22 cellular contexts compared by ENCODE assay signal in the genomic region with DNA sequence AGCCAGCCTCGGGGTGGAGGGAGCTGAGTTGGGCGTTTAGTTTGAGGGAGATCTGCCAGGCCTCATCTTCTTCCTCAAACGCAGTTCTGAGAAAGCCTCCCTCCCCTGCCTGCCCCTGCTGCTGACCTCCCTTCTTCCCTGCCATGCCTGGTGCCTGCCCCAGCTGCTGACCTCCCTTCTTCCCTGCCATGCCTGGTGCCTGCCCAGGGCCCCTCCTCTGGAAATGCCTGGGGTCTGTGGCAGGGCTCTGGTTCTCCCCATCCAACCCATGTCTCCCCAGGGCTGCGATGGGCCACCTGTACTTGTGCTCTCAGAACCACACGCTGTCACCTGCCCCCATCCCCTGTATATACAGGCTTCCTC.
DNase-seq lines count a peak whose midpoint lies in the region; ATAC-seq and TF ChIP-seq lines count a peak whose summit lies in the region.
"Had no signal": no experiment of that assay in that cellular context is flagged by ENCODE, and none has a peak within 500 bp of the region (broad histone marks: within the 10 kb centered on the region; RNA-seq: fewer than 3 reads in every experiment).

No MANE protein-coding gene starts in this region.

- no peak overlapping the region for H3K4ac ChIP-seq in mesendoderm (ENCODE audit: low read depth, low read length)

- intact Hi-C loops in heart right ventricle (cut with DNase I) (no loop called here), left ventricle myocardium inferior (cut with micrococcal nuclease) (no loop called here), left cardiac atrium (cut with DNase I) (no loop called here)

- no peak overlapping the region for H3K18ac ChIP-seq in mesendoderm (ENCODE audit: low read length)

- no peak overlapping the region for H2BK120ac ChIP-seq in mesendoderm (ENCODE audit: low read depth, low read length)

- no peak overlapping the region for H4K5ac ChIP-seq in mesendoderm (ENCODE audit: low read length)

- H3K9me3 ChIP-seq in heart right ventricle (peaks cover 0 to 3% (median 0%) of the 10 kb centered on the region in 11 donors), left ventricle myocardium inferior (replicated peaks) (no peaks in the 10 kb centered on the region), OCI-LY3 (ENCODE audit: insufficient read depth, low read length) (no peaks in the 10 kb centered on the region)
- H3K9me3 ChIP-seq: adrenal gland, uterus had no signal

- no peaks in the 10 kb centered on the region for H4K20me1 ChIP-seq in OCI-LY3 (ENCODE audit: insufficient read depth, low read length)

- H3K27ac ChIP-seq in heart right ventricle, result peak overlapping the region in 3 of 10 donors; percentile 35 to 87 (median 56)
- H3K27ac ChIP-seq in left ventricle myocardium inferior (replicated peaks), result no peak overlapping the region
- peak overlapping the region; percentile 48; the same call in 1 of the 2 replicates for H3K27ac ChIP-seq in OCI-LY3 (ENCODE audit: low read length)
- H3K27ac ChIP-seq in mesendoderm (ENCODE audit: low read depth, low read length), result no peak overlapping the region
- H3K27ac ChIP-seq: adrenal gland, epithelial cell of prostate, KMS-11, uterus had no signal

- ATAC-seq in heart right ventricle (peak in 7 of 8 donors; percentile 19 to 57 (median 34)), left cardiac atrium (peak; percentile 40 to 64)

- no peaks in the 10 kb centered on the region for H3K27me3 ChIP-seq in heart right ventricle
- peaks cover 5% of the 10 kb centered on the region for H3K27me3 ChIP-seq in left ventricle myocardium inferior (ENCODE audit: low read depth)
- no peaks in the 10 kb centered on the region for H3K27me3 ChIP-seq in OCI-LY3 (ENCODE audit: low read depth, low read length)
- H3K27me3 ChIP-seq in mesendoderm (ENCODE audit: insufficient read depth, low read length, poor library complexity), result no peaks in the 10 kb centered on the region
- H3K27me3 ChIP-seq: adrenal gland, dorsolateral prefrontal cortex, uterus had no signal

- no peak overlapping the region for H3K23ac ChIP-seq in mesendoderm (ENCODE audit: low read length)

- peak overlapping the region; percentile 60 for H3K4me2 ChIP-seq in OCI-LY3 (ENCODE audit: low read length)
- no peak overlapping the region for H3K4me2 ChIP-seq in mesendoderm (ENCODE audit: low read length)
- H3K4me2 ChIP-seq: KMS-11 had no signal

- H4K8ac ChIP-seq in mesendoderm (ENCODE audit: low read depth, low read length), result no peak overlapping the region

- H3K4me3 ChIP-seq in heart right ventricle (no peak overlapping the region), left ventricle myocardium inferior (no peak overlapping the region), OCI-LY3 (ENCODE audit: low read length) (no peak overlapping the region), mesendoderm (ENCODE audit: low read length) (no peak overlapping the region)
- H3K4me3 ChIP-seq: adrenal gland, dorsolateral prefrontal cortex, uterus had no signal

- H3K79me2 ChIP-seq in OCI-LY3 (ENCODE audit: low read length) (no peaks in the 10 kb centered on the region), mesendoderm (ENCODE audit: control insufficient read depth, insufficient read depth, low read length) (no peaks in the 10 kb centered on the region)

- no peak overlapping the region for H2BK5ac ChIP-seq in mesendoderm (ENCODE audit: low read length)

- no peak for DNase-seq in heart right ventricle
- no peak for DNase-seq in left ventricle myocardium inferior
- no peak for DNase-seq in left cardiac atrium
- DNase-seq in stimulated activated CD4-positive, alpha-beta T cell treated with anti-CD3 and anti-CD28 coated beads, Interleukin-15, amount 100 ng/mL, for 24 hours, result no peak
- DNase-seq in mesendoderm, result no peak
- no peak for DNase-seq in HCEC 1CT
- no peak for DNase-seq in activated T-cell treated with anti-CD3 and anti-CD28 coated beads, Interleukin-2, amount 50 U/mL, for 48 hours
- DNase-seq: ACHN; activated CD4-positive, alpha-beta T cell treated with anti-CD3 and anti-CD28 coated beads, Interleukin-2, amount 10 ng/mL, durations not matched to agents 7 days and 5 days; activated CD8-positive, alpha-beta memory T cell treated with anti-CD3 and anti-CD28 coated beads, Interleukin-2, amount 50 U/mL, for 4 hours; activated gamma-delta T cell; CD4-positive, alpha-beta memory T cell; NCI-H1417; NCI-H526; nephron progenitor cell; SW 1271; uterus had no signal

- H2BK15ac ChIP-seq in mesendoderm (replicated peaks; ENCODE audit: low read depth), result no peak overlapping the region

- H3K9ac ChIP-seq in OCI-LY3 (ENCODE audit: low read length) (peak overlapping the region; percentile 7; the same call in 1 of the 2 replicates), mesendoderm (ENCODE audit: low read length) (no peak overlapping the region)
- H3K9ac ChIP-seq: KMS-11 had no signal

- no peaks in the 10 kb centered on the region for H3K36me3 ChIP-seq in heart right ventricle
- no peaks in the 10 kb centered on the region for H3K36me3 ChIP-seq in left ventricle myocardium inferior
- no peaks in the 10 kb centered on the region for H3K36me3 ChIP-seq in OCI-LY3 (replicated peaks; ENCODE audit: low read depth, low read length)
- no peaks in the 10 kb centered on the region for H3K36me3 ChIP-seq in mesendoderm (ENCODE audit: control insufficient read depth, insufficient read depth, low read length)
- H3K36me3 ChIP-seq: adrenal gland, uterus had no signal

- H2AK5ac ChIP-seq in mesendoderm (ENCODE audit: low read length), result no peak overlapping the region

- no peaks in the 10 kb centered on the region for H3K79me1 ChIP-seq in mesendoderm (ENCODE audit: low read length)

- no peak overlapping the region for H3K56ac ChIP-seq in mesendoderm (ENCODE audit: low read length)

- 79 to 85% methylated on average over 5 of the region's 5 CpGs for WGBS in heart right ventricle, 2 donors
- WGBS in mesendoderm (ENCODE audit: extremely low coverage, insufficient coverage, low lambda C conversion rate), result no CpG with 5 or more reads among the region's 5 CpGs

- H2AFZ ChIP-seq in OCI-LY3 (ENCODE audit: low read depth, low read length), result no peak overlapping the region; the same call in 1 of the 2 replicates

- TF ChIP-seq CTCF in heart right ventricle (IDR thresholded peaks at IDR 0.05) (no peak), left ventricle myocardium inferior (IDR thresholded peaks at IDR 0.05; ENCODE audit: borderline replicate concordance) (no peak), OCI-LY3 (IDR thresholded peaks at IDR 0.05; ENCODE audit: low read depth, low read length) (no peak)

- H3K4me1 ChIP-seq in heart right ventricle (peaks cover 0 to 25% (median 4%) of the 10 kb centered on the region in 9 donors), left ventricle myocardium inferior (peaks cover 20% of the 10 kb centered on the region), OCI-LY3 (ENCODE audit: low read length) (peaks cover 19% of the 10 kb centered on the region), mesendoderm (ENCODE audit: control insufficient read depth, low read depth, low read length) (peaks cover 7% of the 10 kb centered on the region)
- H3K4me1 ChIP-seq: adrenal gland, uterus had no signal
